Comparison of ENCODE assay signal across 16 cellular contexts in genomic region chr10:26509311-26509710, GRCh38.
A peak's percentile ranks its signal among the peaks of the same experiment; 100 is the strongest.
DNase-seq lines count a peak whose midpoint lies in the region; ATAC-seq and TF ChIP-seq lines count a peak whose summit lies in the region.
"Had no signal": no experiment of that assay in that cellular context is flagged by ENCODE, and none has a peak within 500 bp of the region (broad histone marks: within the 10 kb centered on the region; RNA-seq: fewer than 3 reads in every experiment).

No MANE protein-coding gene starts in this region.

- no peak for DNase-seq in CD14-positive monocyte (ENCODE audit: low spot score)
- no peak for DNase-seq in CD4-positive, alpha-beta memory T cell
- peak; percentile 5 for DNase-seq in OCI-M1 (lab: John Stamatoyannopoulos, UW)
- DNase-seq in memory B cell (ENCODE audit: low spot score in 2 of 2) = no peak
- no peak for DNase-seq in germinal center (ENCODE audit: low spot score)
- DNase-seq: GDM1, GOT3, MG63, NCI-H1105 treated with DMSO at 0.1 percent for 48 hours, NCI-H187, NCI-H69 had no signal

- no peak for ATAC-seq in memory B cell (ENCODE audit: low read depth)
- ATAC-seq in HG03342 (IDR thresholded peaks at IDR 0.05; ENCODE audit: unreplicated experiment) = no peak
- no peak for ATAC-seq in HG03135 (IDR thresholded peaks at IDR 0.05; ENCODE audit: unreplicated experiment)
- ATAC-seq in GM21381 (IDR thresholded peaks at IDR 0.05; ENCODE audit: unreplicated experiment) = no peak

- peaks cover 52% of the 10 kb centered on the region for H3K36me3 ChIP-seq in CD4-positive, alpha-beta memory T cell (ENCODE audit: insufficient read depth, low read length)
- H3K36me3 ChIP-seq: MG63 had no signal

- H3K27me3 Mint-ChIP-seq in CD14-positive monocyte (ENCODE audit: low read depth in 3 of 3) (no peaks in the 10 kb centered on the region), memory B cell (no peaks in the 10 kb centered on the region)
- no peaks in the 10 kb centered on the region for H3K27me3 Mint-ChIP-seq in CD4-positive, alpha-beta memory T cell

- H3K4me1 Mint-ChIP-seq in CD14-positive monocyte = peaks cover 23% of the 10 kb centered on the region
- peaks cover 5 to 12% (median 10%) of the 10 kb centered on the region in 4 donors for H3K4me1 Mint-ChIP-seq in CD4-positive, alpha-beta memory T cell
- peaks cover 19% of the 10 kb centered on the region for H3K4me1 Mint-ChIP-seq in memory B cell

- no peak overlapping the region for H3K4me3 ChIP-seq in CD4-positive, alpha-beta memory T cell (ENCODE audit: low read length in 2 of 2)
- H3K4me3 ChIP-seq: MG63 had no signal

- peaks cover 0 to 7% (median 0%) of the 10 kb centered on the region in 7 donors for H3K9me3 Mint-ChIP-seq in CD14-positive monocyte
- H3K9me3 Mint-ChIP-seq in CD4-positive, alpha-beta memory T cell = peaks cover 0 to 2% (median 0%) of the 10 kb centered on the region in 8 donors
- H3K9me3 Mint-ChIP-seq in memory B cell = no peaks in the 10 kb centered on the region

- no peaks in the 10 kb centered on the region for H3K4me1 ChIP-seq in CD4-positive, alpha-beta memory T cell (ENCODE audit: insufficient read depth, low read length)

- H3K27me3 ChIP-seq in CD4-positive, alpha-beta memory T cell (ENCODE audit: insufficient read depth, low read length) = no peaks in the 10 kb centered on the region
- H3K27me3 ChIP-seq: MG63 had no signal

- POLR2A ChIA-PET in CD4-positive, alpha-beta memory T cell (lab: Charles Lee; ENCODE audit: partially characterized antibody) = no interaction called here

- intact Hi-C loops in CD14-positive monocyte (cut with micrococcal nuclease) = loop anchor here in 1 of 2 donors (10.0 kb wide), 1 partner anchor 45 kb away; no protein-coding TSS in a partner anchor
- intact Hi-C loops in CD4-positive, alpha-beta memory T cell (cut with micrococcal nuclease) = no loop called here

- H3K4me3 Mint-ChIP-seq in CD14-positive monocyte (no peak overlapping the region), memory B cell (no peak overlapping the region)
- no peak overlapping the region for H3K4me3 Mint-ChIP-seq in CD4-positive, alpha-beta memory T cell

- no peak overlapping the region for H3K27ac ChIP-seq in CD4-positive, alpha-beta memory T cell (ENCODE audit: low read depth, low read length)
- H3K27ac ChIP-seq: C4-2B, RWPE1 had no signal

- H3K9me3 ChIP-seq in CD4-positive, alpha-beta memory T cell (ENCODE audit: control insufficient read depth in 1 of 2, low read length in 2 of 2) = no peaks in the 10 kb centered on the region
- H3K9me3 ChIP-seq: MG63 had no signal

- H3K36me3 Mint-ChIP-seq in CD14-positive monocyte (peaks cover 80 to 93% of the 10 kb centered on the region in 2 donors), memory B cell (peaks cover 68% of the 10 kb centered on the region)
- H3K36me3 Mint-ChIP-seq in CD4-positive, alpha-beta memory T cell = peaks cover 78 to 86% of the 10 kb centered on the region in 2 donors

- H3K27ac Mint-ChIP-seq in CD14-positive monocyte = peak overlapping the region in 4 of 7 donors; percentile 3 to 56 (median 26)
- peak overlapping the region in 5 of 7 donors; percentile 5 to 80 (median 19) for H3K27ac Mint-ChIP-seq in CD4-positive, alpha-beta memory T cell
- H3K27ac Mint-ChIP-seq in memory B cell = peak overlapping the region; percentile 70

- no peak for TF ChIP-seq CTCF in CD14-positive monocyte (IDR thresholded peaks at IDR 0.05)

- CTCF ChIA-PET in CD4-positive, alpha-beta memory T cell (lab: Charles Lee; ENCODE audit: partially characterized antibody) = no interaction called here

Comparison
In these comparisons a context has a peak if more than half of its experiments do, and no peak if none do; other contexts are left out.
1. H3K27ac Mint-ChIP-seq: peak in every context shown above with its lines; median percentile 70 in memory B cell; 26 in CD14-positive monocyte; 19 in CD4-positive, alpha-beta memory T cell.